In genomic region chr11:119369035-119369925, GRCh38 we compare ENCODE assay signal across 1 cellular context.
TF ChIP-seq lines count a peak whose summit lies in the region.

No MANE protein-coding gene starts in this region.

TF ChIP-seq in HepG2, 621 proteins besides CTCF, POLR2A, EP300 and RAD21 (continued from another document):
- TF ChIP-seq THRA (CRISPR knock-in tag; IDR thresholded peaks at IDR 0.05; ENCODE audit: borderline replicate concordance) = peak; percentile 69; the same call in 1 of the 2 replicates
- TF ChIP-seq ZFP41 (CRISPR knock-in tag; IDR thresholded peaks at IDR 0.05; ENCODE audit: borderline replicate concordance) = no peak
- peak; percentile 29; the same call in 1 of the 2 replicates for TF ChIP-seq CREM (IDR thresholded peaks at IDR 0.05)
- no peak for TF ChIP-seq CREM (CRISPR knock-in tag; IDR thresholded peaks at IDR 0.05)
- no peak for TF ChIP-seq SOX13 (IDR thresholded peaks at IDR 0.05)
- peak in 1 of 2 experiments; percentile 21; a peak in 1 of 4 replicates for TF ChIP-seq SOX13 (CRISPR knock-in tag; conservative IDR thresholded peaks at IDR 0.05 in 1 of 2, IDR thresholded peaks at IDR 0.05 in 1 of 2)
